Comparison of ENCODE assay signal across 8 cellular contexts in genomic region chr19:1243768-1244692, GRCh38. TPM values are rescaled to one million over a fixed set of nuclear protein-coding genes. Genes with fewer than 3 reads are reported as not detected.
A peak's percentile ranks its signal among the peaks of the same experiment; 100 is the strongest.
DNase-seq lines count a peak whose midpoint lies in the region; ATAC-seq and TF ChIP-seq lines count a peak whose summit lies in the region.

No MANE protein-coding gene starts in this region.

- ATAC-seq in left ventricle myocardium superior (peak; percentile 44), HG02970 (IDR thresholded peaks at IDR 0.05; ENCODE audit: low FRiP score, unreplicated experiment) (no peak), GM19463 (IDR thresholded peaks at IDR 0.05; ENCODE audit: unreplicated experiment) (no peak)

- H3K4me3 ChIP-seq in retinal pigment epithelial cell (ENCODE audit: low read length): no peak overlapping the region

- TF ChIP-seq CTCF in retinal pigment epithelial cell (conservative IDR thresholded peaks at IDR 0.05; ENCODE audit: low read depth, low read length): peak; percentile 95

- peak; percentile 85 for DNase-seq in ELR (ENCODE audit: low read depth)
- peak; percentile 70 for DNase-seq in LoVo (ENCODE audit: low spot score)
- DNase-seq in T-helper 2 cell: peak; percentile 66 to 85 (median 77)
- peak; percentile 94 for DNase-seq in left ventricle myocardium superior
- DNase-seq in retinal pigment epithelial cell (ENCODE audit: low read depth): no peak

- intact Hi-C loops in left ventricle myocardium superior (cut with micrococcal nuclease): no loop called here

- H3K27ac ChIP-seq in angular gyrus (ENCODE audit: low read depth, low read length): peak overlapping the region; percentile 79

RNA-seq across cellular contexts. Expression of gene ATP5F1D, which starts 2.5 kb away (rescaled TPM):
- total RNA-seq in left ventricle myocardium superior: 686 TPM

RNA-seq across cellular contexts. Expression of gene MIDN, which starts 4.4 kb away (rescaled TPM):
- total RNA-seq in left ventricle myocardium superior: 59.7 TPM

RNA-seq across cellular contexts. Expression of gene CBARP, which starts 6.2 kb away (rescaled TPM):
- 1.2 TPM for total RNA-seq in left ventricle myocardium superior

RNA-seq across cellular contexts. Expression of gene CIRBP, which starts 25.1 kb away (rescaled TPM):
- total RNA-seq in left ventricle myocardium superior: 248 TPM

RNA-seq across cellular contexts. Expression of gene FAM174C, which starts 31.3 kb away (rescaled TPM):
- 13.1 TPM for total RNA-seq in left ventricle myocardium superior
